ENCODE assay signal across 24 cellular contexts in the genomic region with DNA sequence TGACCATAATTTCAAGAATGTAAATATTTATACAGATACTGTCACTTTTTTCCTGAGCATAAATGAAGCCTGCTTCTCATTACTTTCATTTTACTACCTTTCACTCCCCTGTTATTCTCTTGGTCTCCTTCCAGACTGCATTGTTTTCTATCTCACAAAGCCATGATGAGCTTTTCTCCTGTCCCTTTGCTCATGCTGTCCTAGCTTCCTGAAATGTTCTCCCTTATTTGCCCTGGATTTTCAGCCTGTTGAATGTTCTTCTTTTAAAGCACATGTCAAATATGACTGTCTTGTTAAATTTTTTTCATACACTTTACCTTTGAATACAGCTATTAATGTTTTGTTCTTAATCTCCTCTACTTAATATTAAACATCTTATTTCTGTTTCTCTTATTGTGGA. TPM values are rescaled to one million over a fixed set of nuclear protein-coding genes. Genes with fewer than 3 reads are reported as not detected.
DNase-seq lines count a peak whose midpoint lies in the region; ATAC-seq and TF ChIP-seq lines count a peak whose summit lies in the region.
"Had no signal": no experiment of that assay in that cellular context is flagged by ENCODE, and none has a peak within 500 bp of the region (broad histone marks: within the 10 kb centered on the region; RNA-seq: fewer than 3 reads in every experiment).

No MANE protein-coding gene starts in this region.

- CTCF ChIA-PET in activated CD4-positive, alpha-beta T cell treated with anti-CD3 and anti-CD28 coated beads for 36 hours (lab: Charles Lee), result interaction anchor here (0.6 to 1.8 kb wide), 4 partner anchors 18 to 580 kb away, joined by 3 to 5 read pairs (median 4); no protein-coding TSS in a partner anchor
- CTCF ChIA-PET in CD4-positive, alpha-beta T cell (lab: Charles Lee), result no interaction called here
- CTCF ChIA-PET in PC-3 (lab: Charles Lee), result no interaction called here

- BruUV-seq in PC-3 (replicated peaks; lab: Mats Ljungman, UMichigan), result no TSS peak

- H3K4me1 ChIP-seq in PC-3 (ENCODE audit: insufficient read depth, low read length), result peaks cover 9% of the 10 kb centered on the region
- H3K4me1 ChIP-seq: BLaER1 treated with 17β-estradiol and CSF1 and Interleukin-3, amounts not matched to agents 10 nM and 100 nM; SJCRH30 had no signal

- H2AFZ ChIP-seq in PC-3 (ENCODE audit: low read length), result no peak overlapping the region
- H2AFZ ChIP-seq: GM23248 had no signal

- TF ChIP-seq CTCF in CD4-positive, alpha-beta T cell (IDR thresholded peaks at IDR 0.05), result no peak
- TF ChIP-seq CTCF in PC-3 (conservative IDR thresholded peaks at IDR 0.05; ENCODE audit: low read depth, low read length) (no peak), natural killer cell (IDR thresholded peaks at IDR 0.05) (no peak)

- no peaks in the 10 kb centered on the region for H4K20me1 ChIP-seq in PC-3 (ENCODE audit: low read length)

- peaks cover 32% of the 10 kb centered on the region for H3K4me1 Mint-ChIP-seq in activated CD4-positive, alpha-beta T cell treated with anti-CD3 and anti-CD28 coated beads for 36 hours
- peaks cover 5% of the 10 kb centered on the region for H3K4me1 Mint-ChIP-seq in activated CD4-positive, alpha-beta T cell treated with anti-CD3 and anti-CD28 coated beads, Interleukin-2, amount 10 ng/mL, durations not matched to agents 24 days and 14 days
- H3K4me1 Mint-ChIP-seq in CD4-positive, alpha-beta T cell (ENCODE audit: low read depth), result peaks cover 46% of the 10 kb centered on the region
- H3K4me1 Mint-ChIP-seq in natural killer cell, result peaks cover 40 to 49% of the 10 kb centered on the region in 2 donors

- no peak for DNase-seq in activated CD4-positive, alpha-beta T cell treated with anti-CD3 and anti-CD28 coated beads for 36 hours
- no peak for DNase-seq in activated CD4-positive, alpha-beta T cell treated with anti-CD3 and anti-CD28 coated beads, Interleukin-2, amount 10 ng/mL, durations not matched to agents 24 days and 14 days
- DNase-seq in CD4-positive, alpha-beta T cell, result no peak
- DNase-seq in PC-3 (no peak), natural killer cell (no peak)
- no peak for DNase-seq in activated effector memory CD4-positive, alpha-beta T cell treated with anti-CD3 and anti-CD28 coated beads, Interleukin-2, amount 50 U/mL, for 16 hours
- DNase-seq: ACHN, EL, GF-D8, GM23248, KG1, NCI-H1105, NCI-H146, NCI-H2029, NCI-H226, NCI-H510A treated with DMSO at 0.1 percent for 48 hours, NCI-H774, Peyer's patch, SJCRH30 had no signal

- H3K27me3 ChIP-seq in CD4-positive, alpha-beta T cell (ENCODE audit: control insufficient read depth, insufficient read depth, low read length), result no peaks in the 10 kb centered on the region
- H3K27me3 ChIP-seq in PC-3 (ENCODE audit: low read length), result no peaks in the 10 kb centered on the region
- H3K27me3 ChIP-seq: BLaER1 treated with 17β-estradiol and CSF1 and Interleukin-3, amounts not matched to agents 10 nM and 100 nM; Peyer's patch; SJCRH30 had no signal

- 0 out of 2 replicates have a peak, but pooled peaks cover 4% of the 10 kb centered on the region for H3K79me2 ChIP-seq in PC-3 (ENCODE audit: low read length)

- no peak overlapping the region for H3K4me3 Mint-ChIP-seq in activated CD4-positive, alpha-beta T cell treated with anti-CD3 and anti-CD28 coated beads for 36 hours
- H3K4me3 Mint-ChIP-seq in activated CD4-positive, alpha-beta T cell treated with anti-CD3 and anti-CD28 coated beads, Interleukin-2, amount 10 ng/mL, durations not matched to agents 24 days and 14 days, result no peak overlapping the region
- no peak overlapping the region for H3K4me3 Mint-ChIP-seq in CD4-positive, alpha-beta T cell
- no peak overlapping the region for H3K4me3 Mint-ChIP-seq in natural killer cell

- no peaks in the 10 kb centered on the region for H3K9me3 Mint-ChIP-seq in activated CD4-positive, alpha-beta T cell treated with anti-CD3 and anti-CD28 coated beads for 36 hours (ENCODE audit: low read depth)
- no peaks in the 10 kb centered on the region for H3K9me3 Mint-ChIP-seq in activated CD4-positive, alpha-beta T cell treated with anti-CD3 and anti-CD28 coated beads, Interleukin-2, amount 10 ng/mL, durations not matched to agents 24 days and 14 days
- peaks cover 2% of the 10 kb centered on the region for H3K9me3 Mint-ChIP-seq in CD4-positive, alpha-beta T cell
- no peaks in the 10 kb centered on the region for H3K9me3 Mint-ChIP-seq in natural killer cell

- ATAC-seq in activated CD4-positive, alpha-beta T cell treated with anti-CD3 and anti-CD28 coated beads for 36 hours, result no peak
- ATAC-seq in CD4-positive, alpha-beta T cell (ENCODE audit: poor library complexity), result no peak
- ATAC-seq in PC-3 (peak; percentile 25; the same call in 1 of the 2 replicates), natural killer cell (no peak), GM19463 (IDR thresholded peaks at IDR 0.05; ENCODE audit: unreplicated experiment) (no peak), GM18861 (IDR thresholded peaks at IDR 0.05; ENCODE audit: unreplicated experiment) (no peak)

- no peaks in the 10 kb centered on the region for H3K9me2 ChIP-seq in PC-3 (replicated peaks; ENCODE audit: low read length)

- no peaks in the 10 kb centered on the region for H3K9me3 ChIP-seq in CD4-positive, alpha-beta T cell (ENCODE audit: control insufficient read depth, low read length)
- H3K9me3 ChIP-seq in PC-3 (ENCODE audit: low read length), result no peaks in the 10 kb centered on the region
- H3K9me3 ChIP-seq: Peyer's patch had no signal

- H3K27me3 Mint-ChIP-seq in activated CD4-positive, alpha-beta T cell treated with anti-CD3 and anti-CD28 coated beads for 36 hours, result no peaks in the 10 kb centered on the region
- H3K27me3 Mint-ChIP-seq in activated CD4-positive, alpha-beta T cell treated with anti-CD3 and anti-CD28 coated beads, Interleukin-2, amount 10 ng/mL, durations not matched to agents 24 days and 14 days, result no peaks in the 10 kb centered on the region
- no peaks in the 10 kb centered on the region for H3K27me3 Mint-ChIP-seq in CD4-positive, alpha-beta T cell
- no peaks in the 10 kb centered on the region for H3K27me3 Mint-ChIP-seq in natural killer cell (ENCODE audit: low read depth in 2 of 2)

- no peaks in the 10 kb centered on the region for H3K36me3 ChIP-seq in PC-3 (ENCODE audit: low read depth, low read length)
- H3K36me3 ChIP-seq: HAP-1 had no signal

- H3K27ac Mint-ChIP-seq in activated CD4-positive, alpha-beta T cell treated with anti-CD3 and anti-CD28 coated beads for 36 hours, result peak overlapping the region; percentile 28
- H3K27ac Mint-ChIP-seq in activated CD4-positive, alpha-beta T cell treated with anti-CD3 and anti-CD28 coated beads, Interleukin-2, amount 10 ng/mL, durations not matched to agents 24 days and 14 days, result no peak overlapping the region
- peak overlapping the region; percentile 8 for H3K27ac Mint-ChIP-seq in CD4-positive, alpha-beta T cell
- H3K27ac Mint-ChIP-seq in natural killer cell, result peak overlapping the region; percentile 6 to 21

- intact Hi-C loops in activated CD4-positive, alpha-beta T cell treated with anti-CD3 and anti-CD28 coated beads for 36 hours (cut with DNase I, micrococcal nuclease), result no loop called here
- intact Hi-C loops in activated CD4-positive, alpha-beta T cell treated with anti-CD3 and anti-CD28 coated beads, Interleukin-2, amount 10 ng/mL, durations not matched to agents 24 days and 14 days (cut with micrococcal nuclease), result no loop called here
- intact Hi-C loops in CD4-positive, alpha-beta T cell (cut with DNase I, micrococcal nuclease), result no loop called here
- intact Hi-C loops in PC-3 (cut with micrococcal nuclease), result no loop called here
- intact Hi-C loops in natural killer cell (cut with micrococcal nuclease), result no loop called here

- POLR2A ChIA-PET in activated CD4-positive, alpha-beta T cell treated with anti-CD3 and anti-CD28 coated beads for 36 hours (lab: Charles Lee), result no interaction called here
- POLR2A ChIA-PET in CD4-positive, alpha-beta T cell (lab: Charles Lee), result no interaction called here
- POLR2A ChIA-PET in PC-3 (lab: Charles Lee; ENCODE audit: unreplicated experiment), result no interaction called here

- H3K36me3 Mint-ChIP-seq in activated CD4-positive, alpha-beta T cell treated with anti-CD3 and anti-CD28 coated beads for 36 hours (ENCODE audit: low read depth), result peaks cover 41% of the 10 kb centered on the region
- H3K36me3 Mint-ChIP-seq in activated CD4-positive, alpha-beta T cell treated with anti-CD3 and anti-CD28 coated beads, Interleukin-2, amount 10 ng/mL, durations not matched to agents 24 days and 14 days (ENCODE audit: low read depth), result peaks cover 50% of the 10 kb centered on the region
- H3K36me3 Mint-ChIP-seq in CD4-positive, alpha-beta T cell (ENCODE audit: low read depth), result peaks cover 73% of the 10 kb centered on the region
- H3K36me3 Mint-ChIP-seq in natural killer cell, result no peaks in the 10 kb centered on the region

- H3K4me2 ChIP-seq in PC-3 (ENCODE audit: low read length), result no peak overlapping the region
- H3K4me2 ChIP-seq: BLaER1 treated with 17β-estradiol and CSF1 and Interleukin-3, amounts not matched to agents 10 nM and 100 nM had no signal

- no peak overlapping the region for H3K4me3 ChIP-seq in PC-3 (ENCODE audit: low read length)
- H3K4me3 ChIP-seq: BLaER1 treated with 17β-estradiol and CSF1 and Interleukin-3, amounts not matched to agents 10 nM and 100 nM; GM23248; HAP-1; Peyer's patch; SJCRH30 had no signal

- no peaks in the 10 kb centered on the region for H3F3A ChIP-seq in PC-3 (ENCODE audit: low read length, unreplicated experiment)

- no peak overlapping the region for H3K27ac ChIP-seq in CD4-positive, alpha-beta T cell (ENCODE audit: low read depth, low read length)
- H3K27ac ChIP-seq in PC-3 (ENCODE audit: low read length), result no peak overlapping the region
- H3K27ac ChIP-seq: 22Rv1; BLaER1 treated with 17β-estradiol and CSF1 and Interleukin-3, amounts not matched to agents 10 nM and 100 nM; GM23248; Peyer's patch; SJCRH30 had no signal

- no peak overlapping the region for H3K9ac ChIP-seq in PC-3 (ENCODE audit: low read length)
- H3K9ac ChIP-seq: BLaER1 treated with 17β-estradiol and CSF1 and Interleukin-3, amounts not matched to agents 10 nM and 100 nM; GM23248 had no signal

RNA-seq across cellular contexts. Expression of a gene that starts 31.7 kb away (rescaled TPM):
- total RNA-seq in activated CD4-positive, alpha-beta T cell treated with anti-CD3 and anti-CD28 coated beads for 36 hours, result 10 to 100 TPM; 64.6 to 86.7 TPM
- total RNA-seq in activated CD4-positive, alpha-beta T cell treated with anti-CD3 and anti-CD28 coated beads, Interleukin-2, amount 10 ng/mL, durations not matched to agents 24 days and 14 days, result 87.9 and 89.7 TPM in 2 replicates
- 100 to 1,000 TPM; 139 to 143 TPM for total RNA-seq in CD4-positive, alpha-beta T cell
- total RNA-seq in PC-3 (2014; rRNA removed) (48.8 and 56.2 TPM in 2 replicates), natural killer cell (100 to 1,000 TPM; 157 to 174 (median 172) TPM)
